ENCODE assay signal across 10 cellular contexts in genomic region chr13:36431204-36432105, GRCh38. TPM values are rescaled to one million over a fixed set of nuclear protein-coding genes. Genes with fewer than 3 reads are reported as not detected.
DNase-seq lines count a peak whose midpoint lies in the region; ATAC-seq, FAIRE-seq and TF ChIP-seq lines count a peak whose summit lies in the region.
"Had no signal": no experiment of that assay in that cellular context is flagged by ENCODE, and none has a peak within 500 bp of the region (broad histone marks: within the 10 kb centered on the region; RNA-seq: fewer than 3 reads in every experiment).

No MANE protein-coding gene starts in this region.

- no peak for TF ChIP-seq POLR2A in testis (IDR thresholded peaks at IDR 0.05)

- ATAC-seq in HG02884 (IDR thresholded peaks at IDR 0.05; ENCODE audit: unreplicated experiment), result peak; percentile 32
- ATAC-seq in HG03457 (IDR thresholded peaks at IDR 0.05; ENCODE audit: unreplicated experiment), result no peak

- H3K4me1 ChIP-seq in keratinocyte (ENCODE audit: control insufficient read depth, extremely low read depth, insufficient read depth, low read length) (peaks cover 17% of the 10 kb centered on the region), testis (peaks cover 3% of the 10 kb centered on the region), Caco-2 (no peaks in the 10 kb centered on the region)

- intact Hi-C loops in testis (cut with DNase I; ENCODE audit: low total_unique reads), result no loop called here
- intact Hi-C loops in Caco-2 (cut with micrococcal nuclease; ENCODE audit: unreplicated experiment), result no loop called here

- H3K9me3 ChIP-seq in keratinocyte (ENCODE audit: control insufficient read depth, low read depth, low read length) (no peaks in the 10 kb centered on the region), testis (no peaks in the 10 kb centered on the region), Caco-2 (no peaks in the 10 kb centered on the region)

- dilution Hi-C loops in keratinocyte (cut with MboI; ENCODE audit: extremely low pct_ligation_motif_present, low sequenced_read_pairs), result no loop called here

- H3K4me3 ChIP-seq in GM06990 (replicated peaks; ENCODE audit: low read depth, low read length), result peak overlapping the region; percentile 40
- peak overlapping the region; percentile 63 for H3K4me3 ChIP-seq in astrocyte of the cerebellum (ENCODE audit: low read depth, low read length)
- H3K4me3 ChIP-seq in keratinocyte (ENCODE audit: control insufficient read depth in 2 of 3, extremely low read depth in 1 of 3, insufficient read depth in 2 of 3, low read depth in 1 of 3, low read length in 3 of 3), result peak overlapping the region; percentile 38 to 63 (median 53)
- peak overlapping the region; percentile 54 to 64 for H3K4me3 ChIP-seq in testis
- no peak overlapping the region for H3K4me3 ChIP-seq in Caco-2 (ENCODE audit: low read depth, low read length)
- H3K4me3 ChIP-seq: K562 had no signal

- WGBS in testis, 2 donors, result 1 to 2% methylated on average over 38 to 68 of the region's 85 CpGs

- BruUV-seq in Caco-2 (replicated peaks; lab: Mats Ljungman, UMichigan), result no TSS peak

- H3K27me3 ChIP-seq in GM06990 (replicated peaks; ENCODE audit: control insufficient read depth, insufficient read depth, low read length) (peaks cover 2% of the 10 kb centered on the region), keratinocyte (ENCODE audit: control insufficient read depth, extremely low read depth, insufficient read depth, low read length) (peaks cover 36% of the 10 kb centered on the region), testis (no peaks in the 10 kb centered on the region), Caco-2 (replicated peaks; ENCODE audit: control insufficient read depth, insufficient read depth, low read length) (no peaks in the 10 kb centered on the region)

- in situ Hi-C loops in astrocyte of the cerebellum (cut with HindIII; ENCODE audit: low sequenced_read_pairs), result no loop called here

- H3K36me3 ChIP-seq in GM06990 (ENCODE audit: control insufficient read depth, insufficient read depth, low read length) (no peaks in the 10 kb centered on the region), keratinocyte (ENCODE audit: control insufficient read depth in 2 of 2, extremely low read depth in 1 of 2, insufficient read depth in 2 of 2, low read length in 2 of 2) (no peaks in the 10 kb centered on the region), testis (ENCODE audit: low read depth, missing control alignments) (no peaks in the 10 kb centered on the region), Caco-2 (ENCODE audit: control insufficient read depth, insufficient read depth, low read length) (no peaks in the 10 kb centered on the region)

- H3K27me3 Mint-ChIP-seq in Caco-2 (ENCODE audit: insufficient read depth, unreplicated experiment), result peaks cover 5% of the 10 kb centered on the region

- H3K4me1 Mint-ChIP-seq in Caco-2 (ENCODE audit: low read depth, unreplicated experiment), result no peaks in the 10 kb centered on the region

- H3K4me3 Mint-ChIP-seq in Caco-2 (ENCODE audit: unreplicated experiment), result no peak overlapping the region

- peak overlapping the region; percentile 67 for H2AFZ ChIP-seq in keratinocyte (ENCODE audit: control insufficient read depth, low read length)

- FAIRE-seq in keratinocyte (lab: Jason Lieb, UNC), result no peak
- FAIRE-seq: K562 had no signal

- no peak for DNase-seq in GM06990 (ENCODE audit: extremely low read depth, insufficient read length)
- no peak for DNase-seq in astrocyte of the cerebellum (ENCODE audit: low read depth)
- no peak for DNase-seq in keratinocyte (ENCODE audit: low read depth, low spot score)
- no peak for DNase-seq in testis
- DNase-seq in Caco-2, result no peak
- no peak for DNase-seq in NCI-H1417 treated with DMSO at 0.1 percent for 48 hours (lab: John Stamatoyannopoulos, UW)

- H3K27ac ChIP-seq in keratinocyte (ENCODE audit: control insufficient read depth, insufficient read depth, low read length), result no peak overlapping the region
- peak overlapping the region in 1 of 2 donors; percentile 27 for H3K27ac ChIP-seq in testis

- no peaks in the 10 kb centered on the region for H4K20me1 ChIP-seq in keratinocyte (ENCODE audit: control insufficient read depth, extremely low read depth, insufficient read depth, low read length)

- no peak overlapping the region for H3K27ac Mint-ChIP-seq in Caco-2 (ENCODE audit: unreplicated experiment)
- H3K27ac Mint-ChIP-seq: immature natural killer cell had no signal

- H3K79me2 ChIP-seq in keratinocyte (ENCODE audit: control insufficient read depth, insufficient read depth, low read length), result no peaks in the 10 kb centered on the region

- H3K4me2 ChIP-seq in keratinocyte (ENCODE audit: control insufficient read depth, extremely low read depth, insufficient read depth, low read depth, low read length), result peak overlapping the region; percentile 68

- CTCF ChIA-PET in Caco-2 (lab: Charles Lee), result no interaction called here

- H3K36me3 Mint-ChIP-seq in Caco-2 (ENCODE audit: insufficient read depth, unreplicated experiment), result no peaks in the 10 kb centered on the region

- no peaks in the 10 kb centered on the region for H3K9me1 ChIP-seq in keratinocyte (ENCODE audit: control insufficient read depth, extremely low read depth, insufficient read depth, low read length)

- H3K9me3 Mint-ChIP-seq in Caco-2 (ENCODE audit: unreplicated experiment), result peaks cover 10% of the 10 kb centered on the region

- POLR2A ChIA-PET in Caco-2 (lab: Charles Lee), result no interaction called here

- TF ChIP-seq CTCF in GM06990 (IDR thresholded peaks at IDR 0.05; ENCODE audit: insufficient read depth, low read length, poor library complexity, severe bottlenecking), result no peak
- no peak for TF ChIP-seq CTCF in astrocyte of the cerebellum (IDR thresholded peaks at IDR 0.05; ENCODE audit: low read depth, low read length, missing control alignments)
- TF ChIP-seq CTCF in keratinocyte (optimal IDR thresholded peaks at IDR 0.05 in 1 of 3, IDR thresholded peaks at IDR 0.05 in 1 of 3, conservative IDR thresholded peaks at IDR 0.05 in 1 of 3; ENCODE audit: extremely low read depth in 1 of 3, insufficient read depth in 2 of 3, low read length in 3 of 3), result no peak
- TF ChIP-seq CTCF in testis (IDR thresholded peaks at IDR 0.05), result no peak
- TF ChIP-seq CTCF in Caco-2 (IDR thresholded peaks at IDR 0.05; ENCODE audit: insufficient read depth in 1 of 2, low read depth in 1 of 2, low read length in 1 of 2, severe bottlenecking in 1 of 2, unreplicated experiment in 1 of 2), result no peak

- H3K9ac ChIP-seq in keratinocyte (ENCODE audit: control insufficient read depth, extremely low read depth, insufficient read depth, low read length), result peak overlapping the region; percentile 24

RNA-seq across cellular contexts. Expression of gene CCNA1, which starts 0.8 kb away (rescaled TPM):
- polyA plus RNA-seq in keratinocyte, result 0.60 to 1.1 TPM (median 0.80 TPM) in 3 replicates
- polyA plus RNA-seq in keratinocyte (2011; ENCODE audit: low read depth), result not detected
- 0.71 and 1.3 TPM in 2 replicates for polyA plus RNA-seq in keratinocyte (2011; cell fraction: cytosol; rRNA removed)
- polyA plus RNA-seq in keratinocyte (2011; cell fraction: nucleus; rRNA removed), result 0.88 and 1.4 TPM in 2 replicates
- 0.36 and 0.58 TPM in 2 replicates for polyA plus RNA-seq in keratinocyte (2012; ENCODE audit: low replicate concordance)
- 0.58 to 1.0 TPM (median 0.89 TPM) in 3 replicates for polyA minus RNA-seq in keratinocyte
- polyA minus RNA-seq in keratinocyte (2011; cell fraction: cytosol; rRNA and poly(A)+ RNA removed), result not detected
- 0.32 TPM in 1 of 2 replicates, not detected in the other for polyA minus RNA-seq in keratinocyte (2011; cell fraction: nucleus; rRNA and poly(A)+ RNA removed)
- 10 to 100 TPM; 48.9 to 58.9 TPM for total RNA-seq in testis
- polyA plus RNA-seq in testis (ENCODE audit: insufficient read depth, low read depth, low replicate concordance), result 204 TPM
- total RNA-seq in Caco-2 (2022), result not detected in 2 replicates
- total RNA-seq: K562 had no signal
- polyA plus RNA-seq: immature natural killer cell had no signal

Comparison
In these comparisons a context has a peak if more than half of its experiments do, and no peak if none do; other contexts are left out.
1. RNA of gene CCNA1, which starts 0.8 kb away (total RNA-seq): 48.9 to 58.9 TPM in testis; not detected in Caco-2; every median in the first group is over 10 times any median in the second.